ENCODE assay signal across 15 cellular contexts in the genomic region with DNA sequence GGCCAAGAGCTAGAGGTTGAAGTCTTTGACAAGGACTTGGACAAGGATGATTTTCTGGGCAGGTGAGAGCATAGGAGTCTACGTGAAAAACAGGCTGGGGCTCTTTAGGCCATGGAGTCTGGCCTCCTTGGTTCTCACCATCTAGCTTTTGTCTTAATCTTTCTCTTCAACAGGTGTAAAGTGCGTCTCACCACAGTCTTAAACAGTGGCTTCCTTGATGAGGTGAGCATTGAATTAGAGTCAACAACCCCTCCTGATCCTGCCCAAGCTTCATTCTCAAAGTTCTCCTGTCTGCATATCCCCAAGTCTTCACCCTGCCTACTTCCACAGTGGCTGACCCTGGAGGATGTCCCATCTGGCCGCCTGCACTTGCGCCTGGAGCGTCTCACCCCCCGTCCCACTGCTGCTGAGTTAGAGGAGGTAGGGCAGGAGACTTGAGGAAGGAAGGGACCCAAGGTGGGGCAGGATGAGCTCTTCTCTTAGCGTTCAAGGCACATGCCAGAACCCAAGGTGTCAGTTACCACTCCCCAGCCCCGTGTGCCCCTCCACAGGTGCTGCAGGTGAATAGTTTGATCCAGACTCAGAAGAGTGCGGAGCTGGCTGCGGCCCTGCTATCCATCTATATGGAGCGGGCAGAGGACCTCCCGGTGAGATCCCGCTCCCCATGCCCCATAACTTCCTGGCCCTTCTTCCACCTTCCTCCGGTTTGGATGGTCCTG. TPM values are rescaled to one million over a fixed set of nuclear protein-coding genes. Genes with fewer than 3 reads are reported as not detected.
A peak's percentile ranks its signal among the peaks of the same experiment; 100 is the strongest.
DNase-seq lines count a peak whose midpoint lies in the region; ATAC-seq and TF ChIP-seq lines count a peak whose summit lies in the region.
"Had no signal": no experiment of that assay in that cellular context is flagged by ENCODE, and none has a peak within 500 bp of the region (broad histone marks: within the 10 kb centered on the region; RNA-seq: fewer than 3 reads in every experiment).

No MANE protein-coding gene starts in this region.

- H3K4me1 ChIP-seq in PC-3 (ENCODE audit: insufficient read depth, low read length) = no peaks in the 10 kb centered on the region
- H3K4me1 ChIP-seq: tibial artery had no signal

- peak overlapping the region; percentile 44 for H3K27ac Mint-ChIP-seq in activated CD8-positive, alpha-beta memory T cell treated with anti-CD3 and anti-CD28 coated beads, Interleukin-2, amount 10 ng/mL, durations not matched to agents 7 days and 5 days
- H3K27ac Mint-ChIP-seq in naive B cell = peak overlapping the region in 4 of 6 donors; percentile 34 to 61 (median 55)

- H3K36me3 ChIP-seq in PC-3 (ENCODE audit: low read depth, low read length) = peaks cover 56% of the 10 kb centered on the region

- H3K4me2 ChIP-seq in PC-3 (ENCODE audit: low read length) = no peak overlapping the region

- CTCF ChIA-PET in activated CD8-positive, alpha-beta memory T cell treated with anti-CD3 and anti-CD28 coated beads, Interleukin-2, amount 10 ng/mL, durations not matched to agents 7 days and 5 days (lab: Charles Lee) = interaction anchor here (1.5 to 4.9 kb wide), 4 partner anchors 11 to 51 kb away, joined by 5 to 24 read pairs (median 12); a partner anchor contains a TSS
- CTCF ChIA-PET in PC-3 (lab: Charles Lee) = no interaction called here

- no peaks in the 10 kb centered on the region for H3K9me3 Mint-ChIP-seq in activated CD8-positive, alpha-beta memory T cell treated with anti-CD3 and anti-CD28 coated beads, Interleukin-2, amount 10 ng/mL, durations not matched to agents 7 days and 5 days (ENCODE audit: low read depth)
- no peaks in the 10 kb centered on the region for H3K9me3 Mint-ChIP-seq in naive B cell

- H3K4me3 Mint-ChIP-seq in activated CD8-positive, alpha-beta memory T cell treated with anti-CD3 and anti-CD28 coated beads, Interleukin-2, amount 10 ng/mL, durations not matched to agents 7 days and 5 days = no peak overlapping the region
- H3K4me3 Mint-ChIP-seq in naive B cell = no peak overlapping the region

- ATAC-seq in activated CD8-positive, alpha-beta memory T cell treated with anti-CD3 and anti-CD28 coated beads, Interleukin-2, amount 10 ng/mL, durations not matched to agents 7 days and 5 days = no peak
- ATAC-seq in PC-3 (no peak), naive B cell (ENCODE audit: low read depth in 2 of 2) (no peak), GM21528 (IDR thresholded peaks at IDR 0.05; ENCODE audit: low FRiP score, unreplicated experiment) (no peak)
- ATAC-seq: GM12878, right cardiac atrium had no signal

- H3K9me2 ChIP-seq in PC-3 (replicated peaks; ENCODE audit: low read length) = no peaks in the 10 kb centered on the region

- no peaks in the 10 kb centered on the region for H4K20me1 ChIP-seq in PC-3 (ENCODE audit: low read length)

- H2AFZ ChIP-seq in PC-3 (ENCODE audit: low read length) = no peak overlapping the region

- no peaks in the 10 kb centered on the region for H3K9me3 ChIP-seq in PC-3 (ENCODE audit: low read length)
- H3K9me3 ChIP-seq: tibial artery had no signal

- peaks cover 46% of the 10 kb centered on the region for H3K4me1 Mint-ChIP-seq in activated CD8-positive, alpha-beta memory T cell treated with anti-CD3 and anti-CD28 coated beads, Interleukin-2, amount 10 ng/mL, durations not matched to agents 7 days and 5 days
- H3K4me1 Mint-ChIP-seq in naive B cell = peaks cover 6 to 20% (median 15%) of the 10 kb centered on the region in 3 donors

- H3K9ac ChIP-seq in PC-3 (ENCODE audit: low read length) = no peak overlapping the region

- no peaks in the 10 kb centered on the region for H3F3A ChIP-seq in PC-3 (ENCODE audit: low read length, unreplicated experiment)

- TSS peak; percentile 21 for BruUV-seq in PC-3 (replicated peaks; lab: Mats Ljungman, UMichigan)

- no peak overlapping the region for H3K4me3 ChIP-seq in PC-3 (ENCODE audit: low read length)
- H3K4me3 ChIP-seq: GM12878, tibial artery had no signal

- no peaks in the 10 kb centered on the region for H3K27me3 ChIP-seq in PC-3 (ENCODE audit: low read length)
- H3K27me3 ChIP-seq: tibial artery had no signal

- no peak overlapping the region for H3K27ac ChIP-seq in PC-3 (ENCODE audit: low read length)
- H3K27ac ChIP-seq: epithelial cell of prostate, tibial artery had no signal

- no peak for TF ChIP-seq CTCF in PC-3 (conservative IDR thresholded peaks at IDR 0.05; ENCODE audit: low read depth, low read length)

- no peak for DNase-seq in activated CD8-positive, alpha-beta memory T cell treated with anti-CD3 and anti-CD28 coated beads, Interleukin-2, amount 10 ng/mL, durations not matched to agents 7 days and 5 days
- no peak for DNase-seq in activated CD8-positive, alpha-beta memory T cell treated with anti-CD3 and anti-CD28 coated beads, Interleukin-2, amount 50 U/mL, for 48 hours
- DNase-seq in PC-3 = no peak
- DNase-seq in naive B cell = no peak
- DNase-seq in NCI-H748 treated with DMSO at 0.1 percent for 48 hours (lab: John Stamatoyannopoulos, UW) = no peak
- DNase-seq: activated CD8-positive, alpha-beta memory T cell treated with anti-CD3 and anti-CD28 coated beads, Interleukin-2, amount 50 U/mL, for 4 hours; anterior cingulate cortex; NCI-H2081; NCI-H526 treated with DMSO at 0.1 percent for 48 hours; stimulated activated CD4-positive, alpha-beta T cell treated with anti-CD3 and anti-CD28 coated beads, Interleukin-2, amount 100 ng/mL, for 24 hours; tibial artery had no signal

- intact Hi-C loops in PC-3 (cut with micrococcal nuclease) = no loop called here

- peaks cover 78% of the 10 kb centered on the region for H3K36me3 Mint-ChIP-seq in activated CD8-positive, alpha-beta memory T cell treated with anti-CD3 and anti-CD28 coated beads, Interleukin-2, amount 10 ng/mL, durations not matched to agents 7 days and 5 days
- H3K36me3 Mint-ChIP-seq in naive B cell = peaks cover 23 to 50% of the 10 kb centered on the region in 2 donors

- no peaks in the 10 kb centered on the region for H3K27me3 Mint-ChIP-seq in activated CD8-positive, alpha-beta memory T cell treated with anti-CD3 and anti-CD28 coated beads, Interleukin-2, amount 10 ng/mL, durations not matched to agents 7 days and 5 days
- no peaks in the 10 kb centered on the region for H3K27me3 Mint-ChIP-seq in naive B cell

- no peaks in the 10 kb centered on the region for H3K79me2 ChIP-seq in PC-3 (ENCODE audit: low read length)

- POLR2A ChIA-PET in PC-3 (lab: Charles Lee; ENCODE audit: unreplicated experiment) = no interaction called here

RNA-seq across cellular contexts. Expression of a gene that starts 9.9 kb away (rescaled TPM):
- total RNA-seq in activated CD8-positive, alpha-beta memory T cell treated with anti-CD3 and anti-CD28 coated beads, Interleukin-2, amount 10 ng/mL, durations not matched to agents 7 days and 5 days = 100 to 1,000 TPM; 225 to 241 TPM
- 120 and 176 TPM in 2 replicates for total RNA-seq in PC-3 (2014; rRNA removed)
- polyA plus RNA-seq in naive B cell (ENCODE audit: low read depth in 6 of 6) = 100 to 1,000 TPM; 145 to 293 (median 196) TPM

RNA-seq across cellular contexts. Expression of a gene that starts 14.4 kb away (rescaled TPM):
- total RNA-seq in activated CD8-positive, alpha-beta memory T cell treated with anti-CD3 and anti-CD28 coated beads, Interleukin-2, amount 10 ng/mL, durations not matched to agents 7 days and 5 days = 10 to 100 TPM; 67.6 to 85.2 TPM
- 153 and 178 TPM in 2 replicates for total RNA-seq in PC-3 (2014; rRNA removed)
- polyA plus RNA-seq in naive B cell (ENCODE audit: low read depth in 6 of 6) = 10 to 100 TPM; 14.2 to 35.1 (median 20.2) TPM

RNA-seq across cellular contexts. Expression of a gene that starts 19.9 kb away (rescaled TPM):
- 10 to 100 TPM; 10.3 to 11.7 TPM for total RNA-seq in activated CD8-positive, alpha-beta memory T cell treated with anti-CD3 and anti-CD28 coated beads, Interleukin-2, amount 10 ng/mL, durations not matched to agents 7 days and 5 days
- 4.8 and 5.6 TPM in 2 replicates for total RNA-seq in PC-3 (2014; rRNA removed)
- polyA plus RNA-seq in naive B cell (ENCODE audit: low read depth in 6 of 6) = 1 to 10 TPM; 1.0 to 7.8 (median 3.4) TPM

RNA-seq across cellular contexts. Expression of a gene that starts 20.1 kb away (rescaled TPM):
- 1,000 to 10,000 TPM; 1,307 to 1,412 TPM for total RNA-seq in activated CD8-positive, alpha-beta memory T cell treated with anti-CD3 and anti-CD28 coated beads, Interleukin-2, amount 10 ng/mL, durations not matched to agents 7 days and 5 days
- total RNA-seq in PC-3 (2014; rRNA removed) = 1,385 and 1,597 TPM in 2 replicates
- 1,000 to 10,000 TPM; 1,680 to 2,679 (median 1,914) TPM for polyA plus RNA-seq in naive B cell (ENCODE audit: low read depth in 6 of 6)

RNA-seq across cellular contexts. Expression of a gene that starts 21.6 kb away (rescaled TPM):
- total RNA-seq in activated CD8-positive, alpha-beta memory T cell treated with anti-CD3 and anti-CD28 coated beads, Interleukin-2, amount 10 ng/mL, durations not matched to agents 7 days and 5 days = 1,000 to 10,000 TPM; 3,748 to 4,271 TPM
- total RNA-seq in PC-3 (2014; rRNA removed) = 3,106 and 3,551 TPM in 2 replicates
- 1,000 to 10,000 TPM; 5,503 to 9,903 (median 8,851) TPM for polyA plus RNA-seq in naive B cell (ENCODE audit: low read depth in 6 of 6)
